In genomic region chr10:70480254-70480861, GRCh38 we compare ENCODE assay signal across 9 cellular contexts. TPM values are rescaled to one million over a fixed set of nuclear protein-coding genes. Genes with fewer than 3 reads are reported as not detected.
DNase-seq lines count a peak whose midpoint lies in the region; ATAC-seq and TF ChIP-seq lines count a peak whose summit lies in the region.
"Had no signal": no experiment of that assay in that cellular context is flagged by ENCODE, and none has a peak within 500 bp of the region (broad histone marks: within the 10 kb centered on the region; RNA-seq: fewer than 3 reads in every experiment).

No MANE protein-coding gene starts in this region.

- H3K36me3 Mint-ChIP-seq in T-cell (no peaks in the 10 kb centered on the region), endothelial cell (ENCODE audit: low read depth, unreplicated experiment) (no peaks in the 10 kb centered on the region)

- peak in 3 of 4 experiments; percentile 20 to 31 (median 26) for ATAC-seq in T-cell (replicated peaks in 1 of 4)
- no peak for ATAC-seq in GM19328 (IDR thresholded peaks at IDR 0.05; ENCODE audit: unreplicated experiment)
- ATAC-seq in HG03432 (IDR thresholded peaks at IDR 0.05; ENCODE audit: unreplicated experiment) = no peak

- no peaks in the 10 kb centered on the region for H3K9me3 ChIP-seq in stomach

- TF ChIP-seq POLR2A in stomach (IDR thresholded peaks at IDR 0.05) = no peak

- no peaks in the 10 kb centered on the region for H3K27me3 Mint-ChIP-seq in T-cell
- peaks cover 19% of the 10 kb centered on the region for H3K27me3 Mint-ChIP-seq in endothelial cell (ENCODE audit: unreplicated experiment)

- no peaks in the 10 kb centered on the region for H3K36me3 ChIP-seq in stomach

- H3K4me1 Mint-ChIP-seq in T-cell (peaks cover 38 to 51% (median 39%) of the 10 kb centered on the region in 3 donors), endothelial cell (ENCODE audit: unreplicated experiment) (peaks cover 79% of the 10 kb centered on the region)

- intact Hi-C loops in stomach (cut with DNase I; ENCODE audit: low total_unique reads) = no loop called here
- intact Hi-C loops in posterior vena cava (cut with DNase I) = no loop called here

- H3K4me3 Mint-ChIP-seq in T-cell (peak overlapping the region; percentile 53 to 81 (median 75)), endothelial cell (ENCODE audit: unreplicated experiment) (peak overlapping the region; percentile 92)

- H3K27ac ChIP-seq in stomach = peak overlapping the region in 4 of 5 donors; percentile 73 to 91 (median 78)

- H3K4me3 ChIP-seq in stomach = peak overlapping the region; percentile 60 to 66 (median 62)

- 41 to 53% (median 51%) methylated on average over 6 to 9 of the region's 9 CpGs for WGBS in stomach, 5 donors

- DNase-seq in activated CD4-positive, alpha-beta T cell treated with anti-CD3 and anti-CD28 coated beads for 4 hours = peak; percentile 24 to 60
- DNase-seq in activated CD4-positive, alpha-beta T cell treated with anti-CD3 and anti-CD28 coated beads, Interleukin-2, amount 50 U/mL, for 1 hour = no peak
- DNase-seq in T-cell (peak in 17 of 34 experiments; percentile 16 to 47 (median 26)), endothelial cell (ENCODE audit: low spot score) (no peak), stomach (no peak), posterior vena cava (ENCODE audit: low spot score) (no peak)

- H3K27me3 ChIP-seq in stomach = peaks cover 0 to 33% (median 17%) of the 10 kb centered on the region in 3 donors

- H3K9me3 Mint-ChIP-seq in T-cell = no peaks in the 10 kb centered on the region
- no peaks in the 10 kb centered on the region for H3K9me3 Mint-ChIP-seq in endothelial cell (ENCODE audit: unreplicated experiment)

- POLR2A ChIA-PET in T-cell (lab: Charles Lee) = no interaction called here

- CTCF ChIA-PET in T-cell (lab: Charles Lee) = no interaction called here

- TF ChIP-seq CTCF in endothelial cell (IDR thresholded peaks at IDR 0.05; ENCODE audit: unreplicated experiment) (no peak), stomach (IDR thresholded peaks at IDR 0.05) (no peak)

- TF ChIP-seq EP300 in stomach (IDR thresholded peaks at IDR 0.05) = no peak

- H3K27ac Mint-ChIP-seq in T-cell (peak overlapping the region in 1 of 2 donors; percentile 61), endothelial cell (ENCODE audit: unreplicated experiment) (peak overlapping the region; percentile 89)

- H3K4me1 ChIP-seq in stomach = peaks cover 34 to 68% (median 59%) of the 10 kb centered on the region in 4 donors

RNA-seq across cellular contexts. Expression of gene PALD1, which starts 1.8 kb away (rescaled TPM):
- under 1 TPM; 0.10 to 0.38 (median 0.13) TPM for total RNA-seq in T-cell
- total RNA-seq in endothelial cell (ENCODE audit: unreplicated experiment) = 166 TPM
- total RNA-seq in stomach = 10 to 100 TPM in 2 of 5 donors, 1 to 10 TPM in 3; 3.6 to 25.1 (median 8.1) TPM
- polyA plus RNA-seq in stomach = 1 to 10 TPM; 2.4 to 3.0 (median 2.7) TPM
- total RNA-seq in posterior vena cava = 1 to 10 TPM; 6.7 to 7.4 TPM

RNA-seq across cellular contexts. Expression of gene NODAL, which starts 38.9 kb away (rescaled TPM):
- total RNA-seq in T-cell (not detected), endothelial cell (ENCODE audit: unreplicated experiment) (1.5 TPM), stomach (not detected), posterior vena cava (not detected)
- not detected for polyA plus RNA-seq in stomach
- total RNA-seq: fibroblast of lung had no signal
- polyA plus RNA-seq: fibroblast of lung had no signal

Comparison
In these comparisons a context has a peak if more than half of its experiments do, and no peak if none do; other contexts are left out.
1. DNase-seq: peak in activated CD4-positive, alpha-beta T cell treated with anti-CD3 and anti-CD28 coated beads for 4 hours (2 of 2); none in activated CD4-positive, alpha-beta T cell treated with anti-CD3 and anti-CD28 coated beads, Interleukin-2, amount 50 U/mL, for 1 hour (single experiment), endothelial cell (single experiment), stomach (single experiment) and posterior vena cava (single experiment).
2. ATAC-seq: peak in T-cell (3 of 4); none in GM19328 (single experiment) and HG03432 (single experiment).